Comparison of ENCODE assay signal across 33 cellular contexts in genomic region chr10:93171837-93172236, GRCh38.
"Had no signal": no experiment of that assay in that cellular context is flagged by ENCODE, and none has a peak within 500 bp of the region (broad histone marks: within the 10 kb centered on the region; RNA-seq: fewer than 3 reads in every experiment).

No MANE protein-coding gene starts in this region.

- ATAC-seq: activated CD8-positive, alpha-beta T cell treated with anti-CD3 and anti-CD28 coated beads for 36 hours; activated naive CD4-positive, alpha-beta T cell treated with anti-CD3 and anti-CD28 coated beads, Interleukin-2, amount 50 U/mL, for 72 hours; activated T-cell treated with anti-CD3 and anti-CD28 coated beads, Interleukin-2, amount 50 U/mL, for 4 hours; activated T-cell treated with anti-CD3 and anti-CD28 coated beads, Interleukin-2, amount 50 U/mL, for 72 hours; activated T-helper 17 cell treated with anti-CD3 and anti-CD28 coated beads, Interleukin-2, amount 50 U/mL, for 72 hours; body of pancreas had no signal

- H3K4me1 ChIP-seq: adrenal gland, body of pancreas, breast epithelium had no signal

- FAIRE-seq: astrocyte, TTC549 had no signal

- H3K4me3 ChIP-seq: adrenal gland, body of pancreas, breast epithelium had no signal

- H3K27ac ChIP-seq: adrenal gland, body of pancreas, brain microvascular endothelial cell, breast epithelium, VCaP had no signal

- H3K27me3 ChIP-seq: body of pancreas, brain microvascular endothelial cell, breast epithelium had no signal

- DNase-seq: activated B cell treated with CpG ODN at 0.5 μM for 24 hours; activated CD4-positive, alpha-beta memory T cell treated with anti-CD3 and anti-CD28 coated beads for 36 hours; activated CD4-positive, alpha-beta T cell treated with anti-CD3 and anti-CD28 coated beads for 4 hours; activated CD4-positive, alpha-beta T cell treated with anti-CD3 and anti-CD28 coated beads, Interleukin-2, amount 10 ng/mL, durations not matched to agents 24 days and 14 days; activated CD4-positive, alpha-beta T cell treated with anti-CD3 and anti-CD28 coated beads, Interleukin-2, amount 50 U/mL, for 1 hour; activated CD4-positive, alpha-beta T cell treated with anti-CD3 and anti-CD28 coated beads, Interleukin-2, amount 50 U/mL, for 4 hours; activated CD4-positive, CD25-positive, alpha-beta regulatory T cell treated with anti-CD3 and anti-CD28 coated beads, Interleukin-2, amount 50 U/mL, for 72 hours; activated CD8-positive, alpha-beta memory T cell treated with anti-CD3 and anti-CD28 coated beads, Interleukin-2, amount 50 U/mL, for 4 hours; activated CD8-positive, alpha-beta T cell treated with anti-CD3 and anti-CD28 coated beads for 36 hours; activated effector memory CD4-positive, alpha-beta T cell treated with anti-CD3 and anti-CD28 coated beads, Interleukin-2, amount 50 U/mL, for 16 hours; activated gamma-delta T cell treated with Interleukin-2 at 50 U/mL for 16 hours; activated naive CD4-positive, alpha-beta T cell; activated naive CD4-positive, alpha-beta T cell treated with anti-CD3 and anti-CD28 coated beads for 36 hours; activated naive CD4-positive, alpha-beta T cell treated with anti-CD3 and anti-CD28 coated beads, Interleukin-2, amount 50 U/mL, for 16 hours; activated naive CD8-positive, alpha-beta T cell treated with anti-CD3 and anti-CD28 coated beads for 36 hours; activated T-cell treated with anti-CD3 and anti-CD28 coated beads for 4 hours; activated T-cell treated with anti-CD3 and anti-CD28 coated beads, Interleukin-2, amount 50 U/mL, for 1 hour; activated T-cell treated with anti-CD3 and anti-CD28 coated beads, Interleukin-2, amount 50 U/mL, for 4 hours; activated T-cell treated with anti-CD3 and anti-CD28 coated beads, Interleukin-2, amount 50 U/mL, for 72 hours; adrenal gland; amniotic stem cell; aorta; body of pancreas; brain microvascular endothelial cell; central memory CD4-positive, alpha-beta T cell; T-helper 2 cell; T-helper 9 cell had no signal

- H3K36me3 ChIP-seq: adrenal gland, brain microvascular endothelial cell, breast epithelium had no signal

- H3K9me3 ChIP-seq: adrenal gland, body of pancreas, breast epithelium had no signal
